Comparison of ENCODE assay signal across 14 cellular contexts in the genomic region with DNA sequence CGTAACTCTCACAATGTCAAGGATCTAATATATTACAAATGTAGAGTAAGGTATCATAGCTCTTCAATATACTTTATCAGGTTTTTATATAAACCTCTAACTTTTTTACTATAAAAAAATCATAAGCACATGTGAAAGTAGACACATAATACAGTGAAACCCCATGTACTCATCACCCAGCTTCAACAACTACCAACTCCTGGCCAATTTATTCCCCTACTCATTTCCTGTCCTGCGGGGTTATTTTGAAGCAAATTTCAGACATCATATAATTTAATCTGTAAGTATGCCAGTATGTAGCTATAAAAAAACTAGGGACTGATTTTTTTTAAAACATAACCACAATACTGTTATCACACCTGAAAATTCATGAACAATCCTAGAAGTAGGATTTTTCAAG. TPM values are rescaled to one million over a fixed set of nuclear protein-coding genes. Genes with fewer than 3 reads are reported as not detected.
DNase-seq lines count a peak whose midpoint lies in the region; ATAC-seq and FAIRE-seq lines count a peak whose summit lies in the region.
"Had no signal": no experiment of that assay in that cellular context is flagged by ENCODE, and none has a peak within 500 bp of the region (broad histone marks: within the 10 kb centered on the region; RNA-seq: fewer than 3 reads in every experiment).

No MANE protein-coding gene starts in this region.

- peaks cover 9% of the 10 kb centered on the region for H3K36me3 Mint-ChIP-seq in activated CD8-positive, alpha-beta memory T cell treated with anti-CD3 and anti-CD28 coated beads, Interleukin-2, amount 10 ng/mL, durations not matched to agents 7 days and 5 days
- peaks cover 27% of the 10 kb centered on the region for H3K36me3 Mint-ChIP-seq in activated naive CD8-positive, alpha-beta T cell treated with anti-CD3 and anti-CD28 coated beads for 36 hours

- H3K27me3 Mint-ChIP-seq in activated CD8-positive, alpha-beta memory T cell treated with anti-CD3 and anti-CD28 coated beads, Interleukin-2, amount 10 ng/mL, durations not matched to agents 7 days and 5 days, result no peaks in the 10 kb centered on the region
- no peaks in the 10 kb centered on the region for H3K27me3 Mint-ChIP-seq in activated naive CD8-positive, alpha-beta T cell treated with anti-CD3 and anti-CD28 coated beads for 36 hours

- H3K4me3 Mint-ChIP-seq in activated CD8-positive, alpha-beta memory T cell treated with anti-CD3 and anti-CD28 coated beads, Interleukin-2, amount 10 ng/mL, durations not matched to agents 7 days and 5 days, result no peak overlapping the region
- H3K4me3 Mint-ChIP-seq in activated naive CD8-positive, alpha-beta T cell treated with anti-CD3 and anti-CD28 coated beads for 36 hours, result no peak overlapping the region

- no peak for ATAC-seq in activated CD8-positive, alpha-beta memory T cell treated with anti-CD3 and anti-CD28 coated beads, Interleukin-2, amount 10 ng/mL, durations not matched to agents 7 days and 5 days
- ATAC-seq in stimulated activated naive CD8-positive, alpha-beta T cell treated with anti-CD3 and anti-CD28 coated beads, Interleukin-15, Interleukin-2, amounts not matched to agents 100 U/mL and 50 U/mL, for 24 hours, result peak; percentile 37
- ATAC-seq in HG02623 (IDR thresholded peaks at IDR 0.05; ENCODE audit: unreplicated experiment) (no peak), GM19023 (IDR thresholded peaks at IDR 0.05; ENCODE audit: unreplicated experiment) (no peak)

- peak; percentile 82 for FAIRE-seq in GM19239 (lab: Jason Lieb, UNC)
- FAIRE-seq: H1 had no signal

- CTCF ChIA-PET in activated CD8-positive, alpha-beta memory T cell treated with anti-CD3 and anti-CD28 coated beads, Interleukin-2, amount 10 ng/mL, durations not matched to agents 7 days and 5 days (lab: Charles Lee), result interaction anchor here (1.3 kb wide), 1 partner anchor 9 kb away, joined by 6 read pairs; no protein-coding TSS in a partner anchor

- DNase-seq in activated CD8-positive, alpha-beta memory T cell treated with anti-CD3 and anti-CD28 coated beads, Interleukin-2, amount 10 ng/mL, durations not matched to agents 7 days and 5 days, result no peak
- DNase-seq in activated CD8-positive, alpha-beta memory T cell treated with anti-CD3 and anti-CD28 coated beads for 24 hours, result no peak
- no peak for DNase-seq in GM19239 (ENCODE audit: insufficient read length, low spot score)
- DNase-seq in activated naive CD8-positive, alpha-beta T cell treated with anti-CD3 and anti-CD28 coated beads for 36 hours, result no peak
- DNase-seq in stimulated activated naive CD8-positive, alpha-beta T cell treated with anti-CD3 and anti-CD28 coated beads, Interleukin-15, Interleukin-2, amounts not matched to agents 100 U/mL and 50 U/mL, for 24 hours, result no peak
- DNase-seq: Calu3; NCI-H1092; NCI-H2107; NCI-H226; NCI-H526; NK-92 treated with Interleukin-12 subunit alpha and Interleukin-12 subunit beta, amount 100 ng/mL, for 24 hours had no signal

- no peaks in the 10 kb centered on the region for H3K9me3 Mint-ChIP-seq in activated CD8-positive, alpha-beta memory T cell treated with anti-CD3 and anti-CD28 coated beads, Interleukin-2, amount 10 ng/mL, durations not matched to agents 7 days and 5 days (ENCODE audit: low read depth)
- peaks cover 10% of the 10 kb centered on the region for H3K9me3 Mint-ChIP-seq in activated naive CD8-positive, alpha-beta T cell treated with anti-CD3 and anti-CD28 coated beads for 36 hours

- H3K4me1 Mint-ChIP-seq in activated CD8-positive, alpha-beta memory T cell treated with anti-CD3 and anti-CD28 coated beads, Interleukin-2, amount 10 ng/mL, durations not matched to agents 7 days and 5 days, result peaks cover 42% of the 10 kb centered on the region
- H3K4me1 Mint-ChIP-seq in activated naive CD8-positive, alpha-beta T cell treated with anti-CD3 and anti-CD28 coated beads for 36 hours, result peaks cover 48% of the 10 kb centered on the region

- H3K27ac Mint-ChIP-seq in activated CD8-positive, alpha-beta memory T cell treated with anti-CD3 and anti-CD28 coated beads, Interleukin-2, amount 10 ng/mL, durations not matched to agents 7 days and 5 days, result peak overlapping the region; percentile 35
- H3K27ac Mint-ChIP-seq in activated naive CD8-positive, alpha-beta T cell treated with anti-CD3 and anti-CD28 coated beads for 36 hours, result peak overlapping the region; percentile 87

RNA-seq across cellular contexts. Expression of a gene that starts 47.7 kb away (rescaled TPM):
- 10 to 100 TPM; 16.1 to 21.2 TPM for total RNA-seq in activated CD8-positive, alpha-beta memory T cell treated with anti-CD3 and anti-CD28 coated beads, Interleukin-2, amount 10 ng/mL, durations not matched to agents 7 days and 5 days
- total RNA-seq in activated naive CD8-positive, alpha-beta T cell treated with anti-CD3 and anti-CD28 coated beads for 36 hours, result 10 to 100 TPM; 42.1 to 42.3 TPM

RNA-seq across cellular contexts. Expression of a gene that starts 50.4 kb away (rescaled TPM):
- 1 to 10 TPM in 1 of 2 experiments, under 1 TPM in 1; 0.70 to 1.3 TPM for total RNA-seq in activated CD8-positive, alpha-beta memory T cell treated with anti-CD3 and anti-CD28 coated beads, Interleukin-2, amount 10 ng/mL, durations not matched to agents 7 days and 5 days
- total RNA-seq in activated naive CD8-positive, alpha-beta T cell treated with anti-CD3 and anti-CD28 coated beads for 36 hours, result 1 to 10 TPM; 4.8 to 5.9 TPM
